19 cellular contexts compared by ENCODE assay signal in genomic region chr11:67024966-67025365, GRCh38. TPM values are rescaled to one million over a fixed set of nuclear protein-coding genes. Genes with fewer than 3 reads are reported as not detected.
A peak's percentile ranks its signal among the peaks of the same experiment; 100 is the strongest.
DNase-seq lines count a peak whose midpoint lies in the region; ATAC-seq, FAIRE-seq and TF ChIP-seq lines count a peak whose summit lies in the region.
"Had no signal": no experiment of that assay in that cellular context is flagged by ENCODE, and none has a peak within 500 bp of the region (broad histone marks: within the 10 kb centered on the region; RNA-seq: fewer than 3 reads in every experiment).

No MANE protein-coding gene starts in this region.

- H3K27ac Mint-ChIP-seq in stimulated activated naive CD8-positive, alpha-beta T cell treated with anti-CD3 and anti-CD28 coated beads, Interleukin-15, amount 100 ng/mL, for 72 hours: no peak overlapping the region
- H3K27ac Mint-ChIP-seq: activated CD4-positive, alpha-beta T cell treated with anti-CD3 and anti-CD28 coated beads for 36 hours had no signal

- H3K4me3 ChIP-seq in NB4 (ENCODE audit: low read depth, low read length) (no peak overlapping the region), bronchial epithelial cell (ENCODE audit: low read depth, low read length) (no peak overlapping the region), esophagus muscularis mucosa (no peak overlapping the region), A673 (ENCODE audit: low read depth, low read length, poor library complexity, severe bottlenecking) (no peak overlapping the region)

- intact Hi-C loops in esophagus muscularis mucosa (cut with DNase I) (no loop called here), A673 (cut with micrococcal nuclease; ENCODE audit: unreplicated experiment) (no loop called here)

- peak overlapping the region; percentile 38 to 65 for H3K4me3 Mint-ChIP-seq in stimulated activated naive CD8-positive, alpha-beta T cell treated with anti-CD3 and anti-CD28 coated beads, Interleukin-15, amount 100 ng/mL, for 72 hours
- H3K4me3 Mint-ChIP-seq: activated CD4-positive, alpha-beta T cell treated with anti-CD3 and anti-CD28 coated beads for 36 hours; neural crest cell had no signal

- no TSS peak for BruUV-seq in A673 (replicated peaks; lab: Mats Ljungman, UMichigan)

- H3K27me3 ChIP-seq in bronchial epithelial cell (ENCODE audit: control insufficient read depth, insufficient read depth, low read length) (no peaks in the 10 kb centered on the region), esophagus muscularis mucosa (peaks cover 0 to 40% (median 12%) of the 10 kb centered on the region in 4 donors), A673 (replicated peaks; ENCODE audit: insufficient read depth, low read depth, low read length, poor library complexity) (no peaks in the 10 kb centered on the region)

- FAIRE-seq in bronchial epithelial cell (lab: Jason Lieb, UNC): no peak
- FAIRE-seq: TTC549 had no signal

- TF ChIP-seq CTCF in NB4 (IDR thresholded peaks at IDR 0.05; ENCODE audit: low read depth, low read length) (no peak), bronchial epithelial cell (IDR thresholded peaks at IDR 0.05; ENCODE audit: insufficient read depth, low read length, severe bottlenecking) (no peak), esophagus muscularis mucosa (IDR thresholded peaks at IDR 0.05) (no peak), A673 (conservative IDR thresholded peaks at IDR 0.05; ENCODE audit: low read depth, low read length) (no peak)

- peaks cover 92% of the 10 kb centered on the region for H3K27me3 Mint-ChIP-seq in stimulated activated naive CD8-positive, alpha-beta T cell treated with anti-CD3 and anti-CD28 coated beads, Interleukin-15, amount 100 ng/mL, for 72 hours

- POLR2A ChIA-PET in A673 (lab: Charles Lee; ENCODE audit: low non-redundant PET): no interaction called here

- no peak for DNase-seq in stimulated activated naive CD8-positive, alpha-beta T cell treated with anti-CD3 and anti-CD28 coated beads, Interleukin-15, amount 100 ng/mL, for 72 hours
- no peak for DNase-seq in stimulated activated naive CD8-positive, alpha-beta T cell treated with anti-CD3 and anti-CD28 coated beads, Interleukin-15, Interleukin-2, amounts not matched to agents 100 U/mL and 50 U/mL, for 24 hours
- DNase-seq in NB4 (ENCODE audit: low read depth) (peak; percentile 64), bronchial epithelial cell (ENCODE audit: low read depth) (peak; percentile 12), esophagus muscularis mucosa (ENCODE audit: extremely low spot score) (no peak), A673 (ENCODE audit: low spot score) (no peak)
- no peak for DNase-seq in stimulated activated CD4-positive, alpha-beta T cell treated with anti-CD3 and anti-CD28 coated beads, Interleukin-1b, Interleukin-23, amount 100 ng/mL, for 48 hours
- DNase-seq in activated CD4-positive, alpha-beta T cell treated with anti-CD3 and anti-CD28 coated beads for 48 hours: no peak
- DNase-seq: ACHN, amniotic stem cell, cerebellar nuclear complex, left colon, NCI-H2171 had no signal

- 100% methylated on average over 1 of the region's 1 CpG for WGBS in esophagus muscularis mucosa

- H3K27ac ChIP-seq in esophagus muscularis mucosa (replicated peaks in 1 of 4) (no peak overlapping the region), A673 (ENCODE audit: low read depth, low read length, poor library complexity, severe bottlenecking) (no peak overlapping the region)

- no peak for TF ChIP-seq POLR2A in NB4 (IDR thresholded peaks at IDR 0.05; ENCODE audit: extremely low read depth, insufficient read length)
- no peak for TF ChIP-seq POLR2A in esophagus muscularis mucosa (IDR thresholded peaks at IDR 0.05; ENCODE audit: low read depth)

- TF ChIP-seq EP300 in esophagus muscularis mucosa (IDR thresholded peaks at IDR 0.05): no peak

- no peaks in the 10 kb centered on the region for H3K9me3 Mint-ChIP-seq in stimulated activated naive CD8-positive, alpha-beta T cell treated with anti-CD3 and anti-CD28 coated beads, Interleukin-15, amount 100 ng/mL, for 72 hours
- H3K9me3 Mint-ChIP-seq: neural crest cell had no signal

- CTCF ChIA-PET in A673 (lab: Charles Lee): no interaction called here

- H3K4me1 ChIP-seq in esophagus muscularis mucosa: peaks cover 13 to 20% (median 19%) of the 10 kb centered on the region in 4 donors
- H3K4me1 ChIP-seq in A673 (ENCODE audit: insufficient read depth, low read length, poor library complexity, severe bottlenecking): peaks cover 20% of the 10 kb centered on the region

- H3K9me3 ChIP-seq in esophagus muscularis mucosa (no peaks in the 10 kb centered on the region), A673 (ENCODE audit: low read depth, low read length, poor library complexity, severe bottlenecking) (no peaks in the 10 kb centered on the region)

- H3K36me3 ChIP-seq in bronchial epithelial cell (ENCODE audit: control insufficient read depth, insufficient read depth, low read length): no peaks in the 10 kb centered on the region
- H3K36me3 ChIP-seq in esophagus muscularis mucosa: no peaks in the 10 kb centered on the region
- H3K36me3 ChIP-seq in A673 (ENCODE audit: insufficient read depth, low read length, poor library complexity, severe bottlenecking): no peaks in the 10 kb centered on the region

- peaks cover 46% of the 10 kb centered on the region for H3K4me1 Mint-ChIP-seq in stimulated activated naive CD8-positive, alpha-beta T cell treated with anti-CD3 and anti-CD28 coated beads, Interleukin-15, amount 100 ng/mL, for 72 hours

- ATAC-seq in stimulated activated naive CD8-positive, alpha-beta T cell treated with anti-CD3 and anti-CD28 coated beads, Interleukin-15, amount 100 ng/mL, for 72 hours: peak; percentile 13
- no peak for ATAC-seq in stimulated activated naive CD8-positive, alpha-beta T cell treated with anti-CD3 and anti-CD28 coated beads, Interleukin-15, Interleukin-2, amounts not matched to agents 100 U/mL and 50 U/mL, for 24 hours
- ATAC-seq: left colon had no signal

RNA-seq across cellular contexts. Expression of gene SYT12, which starts 2.0 kb away (rescaled TPM):
- 2.0 and 2.9 TPM in 2 replicates for total RNA-seq in bronchial epithelial cell
- total RNA-seq in esophagus muscularis mucosa: under 1 TPM in 1 of 4 donors, not detected in 3; 0.13 TPM
- 2.3 and 3.1 TPM in 2 replicates for total RNA-seq in A673 (2021)

RNA-seq across cellular contexts. Expression of gene RHOD, which starts 31.7 kb away (rescaled TPM):
- 222 and 247 TPM in 2 replicates for total RNA-seq in bronchial epithelial cell
- total RNA-seq in esophagus muscularis mucosa: 10 to 100 TPM; 14.4 to 34.7 (median 20.4) TPM
- total RNA-seq in A673 (2021): 0.83 and 0.88 TPM in 2 replicates

RNA-seq across cellular contexts. Expression of gene C11orf86, which starts 49.9 kb away (rescaled TPM):
- total RNA-seq in bronchial epithelial cell (not detected in 2 replicates), esophagus muscularis mucosa (not detected), A673 (2021) (not detected in 2 replicates)
- total RNA-seq: activated CD4-positive, alpha-beta T cell treated with anti-CD3 and anti-CD28 coated beads for 36 hours; glomerular endothelial cell; neural crest cell; renal cortical epithelial cell; temporal lobe had no signal

Comparison
In these comparisons a context has a peak if more than half of its experiments do, and no peak if none do; other contexts are left out.
1. DNase-seq: peak in NB4 (single experiment) and bronchial epithelial cell (single experiment); none in stimulated activated naive CD8-positive, alpha-beta T cell treated with anti-CD3 and anti-CD28 coated beads, Interleukin-15, amount 100 ng/mL, for 72 hours (0 of 2), stimulated activated naive CD8-positive, alpha-beta T cell treated with anti-CD3 and anti-CD28 coated beads, Interleukin-15, Interleukin-2, amounts not matched to agents 100 U/mL and 50 U/mL, for 24 hours (single experiment), esophagus muscularis mucosa (single experiment), stimulated activated CD4-positive, alpha-beta T cell treated with anti-CD3 and anti-CD28 coated beads, Interleukin-1b, Interleukin-23, amount 100 ng/mL, for 48 hours (single experiment), activated CD4-positive, alpha-beta T cell treated with anti-CD3 and anti-CD28 coated beads for 48 hours (single experiment) and A673 (single experiment).